Comparison of ENCODE assay signal across 9 cellular contexts in the genomic region with DNA sequence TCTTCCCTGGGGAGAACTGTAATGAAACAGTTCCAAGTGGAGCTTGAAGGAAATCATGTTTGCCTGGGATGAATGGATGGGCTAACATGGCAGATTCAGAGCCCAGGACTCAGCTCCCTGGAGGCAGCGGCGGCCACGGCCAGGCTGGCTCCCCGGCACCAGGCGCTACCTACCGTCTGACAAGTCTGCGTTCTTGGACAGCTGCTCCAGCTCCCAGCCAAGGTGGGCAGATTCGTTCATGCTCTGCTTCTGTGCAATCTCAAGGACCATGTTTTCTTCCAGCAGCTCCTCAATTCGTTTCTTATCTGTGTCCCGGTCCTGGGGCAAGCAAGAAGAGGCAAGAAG.
DNase-seq lines count a peak whose midpoint lies in the region; ATAC-seq and TF ChIP-seq lines count a peak whose summit lies in the region.
"Had no signal": no experiment of that assay in that cellular context is flagged by ENCODE, and none has a peak within 500 bp of the region (broad histone marks: within the 10 kb centered on the region; RNA-seq: fewer than 3 reads in every experiment).

No MANE protein-coding gene starts in this region.

- no peak for TF ChIP-seq CTCF in thoracic aorta (IDR thresholded peaks at IDR 0.05)
- no peak for TF ChIP-seq CTCF in PC-3 (conservative IDR thresholded peaks at IDR 0.05; ENCODE audit: low read depth, low read length)

- H3K4me3 ChIP-seq in thoracic aorta (peak overlapping the region; percentile 74), PC-3 (ENCODE audit: low read length) (no peak overlapping the region)

- CTCF ChIA-PET in activated CD4-positive, alpha-beta T cell treated with anti-CD3 and anti-CD28 coated beads, Interleukin-2, amount 10 ng/mL, durations not matched to agents 7 days and 5 days (lab: Charles Lee), result interaction anchor here (0.5 to 3.2 kb wide), 14 partner anchors 11 to 103 kb away, joined by 3 to 33 read pairs (median 6); partner anchors contain the start of gene CCDC88C
- CTCF ChIA-PET in PC-3 (lab: Charles Lee), result interaction anchor here (0.8 kb wide), 1 partner anchor 93 kb away, joined by 3 read pairs; the partner anchor contains the start of gene CCDC88C

- no peaks in the 10 kb centered on the region for H3K9me3 ChIP-seq in thoracic aorta
- no peaks in the 10 kb centered on the region for H3K9me3 ChIP-seq in PC-3 (ENCODE audit: low read length)

- no peaks in the 10 kb centered on the region for H3K9me3 Mint-ChIP-seq in activated CD4-positive, alpha-beta T cell treated with anti-CD3 and anti-CD28 coated beads, Interleukin-2, amount 10 ng/mL, durations not matched to agents 7 days and 5 days
- no peaks in the 10 kb centered on the region for H3K9me3 Mint-ChIP-seq in activated T-helper 17 cell treated with anti-CD3 and anti-CD28 coated beads, Interleukin-2, amount 50 U/mL, for 72 hours
- H3K9me3 Mint-ChIP-seq in immature natural killer cell, result no peaks in the 10 kb centered on the region

- H3K27ac Mint-ChIP-seq in activated CD4-positive, alpha-beta T cell treated with anti-CD3 and anti-CD28 coated beads, Interleukin-2, amount 10 ng/mL, durations not matched to agents 7 days and 5 days, result peak overlapping the region; percentile 98
- peak overlapping the region; percentile 93 for H3K27ac Mint-ChIP-seq in activated T-helper 17 cell treated with anti-CD3 and anti-CD28 coated beads, Interleukin-2, amount 50 U/mL, for 72 hours
- H3K27ac Mint-ChIP-seq in immature natural killer cell, result peak overlapping the region; percentile 95 to 100 (median 99)

- no peaks in the 10 kb centered on the region for H4K20me1 ChIP-seq in PC-3 (ENCODE audit: low read length)

- no peak overlapping the region for H3K4me2 ChIP-seq in PC-3 (ENCODE audit: low read length)

- H3K4me1 ChIP-seq in thoracic aorta (ENCODE audit: control insufficient read depth in 1 of 2, low read depth in 2 of 2) (peaks cover 0 to 8% of the 10 kb centered on the region in 2 donors), PC-3 (ENCODE audit: insufficient read depth, low read length) (no peaks in the 10 kb centered on the region)

- H3K27me3 Mint-ChIP-seq in activated CD4-positive, alpha-beta T cell treated with anti-CD3 and anti-CD28 coated beads, Interleukin-2, amount 10 ng/mL, durations not matched to agents 7 days and 5 days, result no peaks in the 10 kb centered on the region
- H3K27me3 Mint-ChIP-seq in activated T-helper 17 cell treated with anti-CD3 and anti-CD28 coated beads, Interleukin-2, amount 50 U/mL, for 72 hours, result no peaks in the 10 kb centered on the region
- H3K27me3 Mint-ChIP-seq in immature natural killer cell (ENCODE audit: low read depth in 3 of 3), result peaks cover 10 to 62% (median 52%) of the 10 kb centered on the region in 3 donors

- H3K4me3 Mint-ChIP-seq in activated CD4-positive, alpha-beta T cell treated with anti-CD3 and anti-CD28 coated beads, Interleukin-2, amount 10 ng/mL, durations not matched to agents 7 days and 5 days, result peak overlapping the region; percentile 75
- peak overlapping the region; percentile 86 for H3K4me3 Mint-ChIP-seq in activated T-helper 17 cell treated with anti-CD3 and anti-CD28 coated beads, Interleukin-2, amount 50 U/mL, for 72 hours
- peak overlapping the region; percentile 51 to 85 (median 83) for H3K4me3 Mint-ChIP-seq in immature natural killer cell

- H3K4me1 Mint-ChIP-seq in activated CD4-positive, alpha-beta T cell treated with anti-CD3 and anti-CD28 coated beads, Interleukin-2, amount 10 ng/mL, durations not matched to agents 7 days and 5 days, result peaks cover 74% of the 10 kb centered on the region
- H3K4me1 Mint-ChIP-seq in activated T-helper 17 cell treated with anti-CD3 and anti-CD28 coated beads, Interleukin-2, amount 50 U/mL, for 72 hours, result peaks cover 22% of the 10 kb centered on the region
- H3K4me1 Mint-ChIP-seq in immature natural killer cell, result peaks cover 72 to 74% of the 10 kb centered on the region in 2 donors

- no peaks in the 10 kb centered on the region for H3K9me2 ChIP-seq in PC-3 (replicated peaks; ENCODE audit: low read length)

- no peaks in the 10 kb centered on the region for H3K27me3 ChIP-seq in thoracic aorta (replicated peaks; ENCODE audit: insufficient read depth)
- H3K27me3 ChIP-seq in PC-3 (ENCODE audit: low read length), result no peaks in the 10 kb centered on the region

- H3K36me3 ChIP-seq in thoracic aorta, result no peaks in the 10 kb centered on the region
- peaks cover 5% of the 10 kb centered on the region; the same call in 1 of the 2 replicates for H3K36me3 ChIP-seq in PC-3 (ENCODE audit: low read depth, low read length)

- POLR2A ChIA-PET in activated CD4-positive, alpha-beta T cell treated with anti-CD3 and anti-CD28 coated beads, Interleukin-2, amount 10 ng/mL, durations not matched to agents 7 days and 5 days (lab: Charles Lee), result no interaction called here
- POLR2A ChIA-PET in PC-3 (lab: Charles Lee; ENCODE audit: unreplicated experiment), result interaction anchor here (0.5 kb wide), 1 partner anchor 22 kb away, joined by 6 read pairs; no protein-coding TSS in a partner anchor

- H2AFZ ChIP-seq in PC-3 (ENCODE audit: low read length), result no peak overlapping the region

- intact Hi-C loops in PC-3 (cut with micrococcal nuclease), result no loop called here

- DNase-seq in activated CD4-positive, alpha-beta T cell treated with anti-CD3 and anti-CD28 coated beads, Interleukin-2, amount 10 ng/mL, durations not matched to agents 7 days and 5 days, result no peak
- no peak for DNase-seq in activated CD4-positive, alpha-beta T cell treated with anti-CD3 and anti-CD28 coated beads for 4 hours
- DNase-seq in immature natural killer cell (no peak), thoracic aorta (ENCODE audit: low spot score) (no peak), DMS114 treated with DMSO at 0.1 percent for 48 hours (lab: John Stamatoyannopoulos, UW; ENCODE audit: unreplicated experiment) (no peak), amygdala (lab: John Stamatoyannopoulos, UW) (no peak), PC-3 (no peak)
- DNase-seq: NCI-H187 treated with DMSO at 0.1 percent for 48 hours had no signal

- peak overlapping the region in 1 of 2 donors; percentile 40 for H3K27ac ChIP-seq in thoracic aorta
- H3K27ac ChIP-seq in PC-3 (ENCODE audit: low read length), result no peak overlapping the region

- H3K36me3 Mint-ChIP-seq in activated CD4-positive, alpha-beta T cell treated with anti-CD3 and anti-CD28 coated beads, Interleukin-2, amount 10 ng/mL, durations not matched to agents 7 days and 5 days (ENCODE audit: low read depth), result peaks cover 72% of the 10 kb centered on the region
- H3K36me3 Mint-ChIP-seq in activated T-helper 17 cell treated with anti-CD3 and anti-CD28 coated beads, Interleukin-2, amount 50 U/mL, for 72 hours (ENCODE audit: low read depth), result peaks cover 84% of the 10 kb centered on the region
- peaks cover 8 to 50% (median 13%) of the 10 kb centered on the region in 3 donors for H3K36me3 Mint-ChIP-seq in immature natural killer cell

- no peaks in the 10 kb centered on the region for H3K79me2 ChIP-seq in PC-3 (ENCODE audit: low read length)

- no peak overlapping the region for H3K9ac ChIP-seq in PC-3 (ENCODE audit: low read length)

- ATAC-seq in activated T-helper 17 cell treated with anti-CD3 and anti-CD28 coated beads, Interleukin-2, amount 50 U/mL, for 72 hours (replicated peaks), result no peak
- ATAC-seq in thoracic aorta (ENCODE audit: insufficient number of reproducible peaks, low FRiP score, low read depth) (no peak), PC-3 (no peak)

- H3F3A ChIP-seq in PC-3 (ENCODE audit: low read length, unreplicated experiment), result no peaks in the 10 kb centered on the region

- no TSS peak for BruUV-seq in PC-3 (replicated peaks; lab: Mats Ljungman, UMichigan)
